In the genomic region with DNA sequence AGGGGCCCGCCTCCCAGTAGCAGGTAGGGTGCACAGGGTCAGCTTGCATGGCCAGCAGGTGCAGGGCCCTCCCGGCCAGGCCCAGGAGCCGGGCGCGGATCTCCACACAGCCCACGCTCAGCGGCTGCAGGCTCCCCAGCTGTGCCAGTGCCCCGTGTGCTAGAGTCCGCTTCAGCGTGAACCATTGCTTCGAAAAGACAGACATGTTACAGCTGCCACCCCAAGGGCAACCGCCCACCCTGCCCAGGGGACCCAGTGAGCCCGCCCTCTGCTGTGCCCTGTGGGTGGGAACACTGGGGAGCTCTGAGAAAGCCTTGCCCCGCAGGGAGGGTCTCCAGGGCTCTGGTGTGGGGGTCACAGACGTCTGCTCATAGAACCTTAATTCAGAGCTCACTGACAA, we compare ENCODE assay signal across 15 cellular contexts.
A peak's percentile ranks its signal among the peaks of the same experiment; 100 is the strongest.
DNase-seq lines count a peak whose midpoint lies in the region; ATAC-seq and TF ChIP-seq lines count a peak whose summit lies in the region.
"Had no signal": no experiment of that assay in that cellular context is flagged by ENCODE, and none has a peak within 500 bp of the region (broad histone marks: within the 10 kb centered on the region; RNA-seq: fewer than 3 reads in every experiment).

No MANE protein-coding gene starts in this region.

- H3K36me3 ChIP-seq in Peyer's patch (no peaks in the 10 kb centered on the region), stomach (no peaks in the 10 kb centered on the region)

- CTCF ChIA-PET in activated CD8-positive, alpha-beta memory T cell treated with anti-CD3 and anti-CD28 coated beads, Interleukin-2, amount 10 ng/mL, durations not matched to agents 7 days and 5 days (lab: Charles Lee): no interaction called here

- H3K36me3 Mint-ChIP-seq in activated CD8-positive, alpha-beta memory T cell treated with anti-CD3 and anti-CD28 coated beads, Interleukin-2, amount 10 ng/mL, durations not matched to agents 7 days and 5 days: no peaks in the 10 kb centered on the region

- H3K9me3 ChIP-seq in Peyer's patch (no peaks in the 10 kb centered on the region), stomach (peaks cover 0 to 6% (median 1%) of the 10 kb centered on the region in 4 donors)

- TF ChIP-seq CTCF in Peyer's patch (IDR thresholded peaks at IDR 0.05) (no peak), stomach (IDR thresholded peaks at IDR 0.05) (no peak)

- no peak for TF ChIP-seq EP300 in stomach (IDR thresholded peaks at IDR 0.05)

- no peaks in the 10 kb centered on the region for H3K9me3 Mint-ChIP-seq in activated CD8-positive, alpha-beta memory T cell treated with anti-CD3 and anti-CD28 coated beads, Interleukin-2, amount 10 ng/mL, durations not matched to agents 7 days and 5 days (ENCODE audit: low read depth)

- no peak overlapping the region for H3K27ac ChIP-seq in Peyer's patch
- peak overlapping the region in 2 of 5 donors; percentile 37 to 60 for H3K27ac ChIP-seq in stomach

- DNase-seq in activated CD8-positive, alpha-beta memory T cell treated with anti-CD3 and anti-CD28 coated beads, Interleukin-2, amount 50 U/mL, for 48 hours: peak; percentile 25
- no peak for DNase-seq in activated CD8-positive, alpha-beta memory T cell treated with anti-CD3 and anti-CD28 coated beads, Interleukin-2, amount 10 ng/mL, durations not matched to agents 7 days and 5 days
- peak in 2 of 3 donors; percentile 21 to 30 for DNase-seq in Peyer's patch
- DNase-seq in left lobe of liver (ENCODE audit: low spot score): peak; percentile 33
- peak; percentile 24 for DNase-seq in stomach
- no peak for DNase-seq in amygdala (lab: John Stamatoyannopoulos, UW)
- DNase-seq in D341Med (ENCODE audit: low spot score): no peak
- DNase-seq: IMR-90, Kasumi-1, NCI-H1417 treated with DMSO at 0.1 percent for 48 hours, NCI-H2081 treated with DMSO at 0.1 percent for 48 hours, NCI-H524 had no signal

- H3K4me3 ChIP-seq in Peyer's patch: no peak overlapping the region
- peak overlapping the region in 1 of 4 donors; percentile 35 for H3K4me3 ChIP-seq in stomach
- H3K4me3 ChIP-seq: GM12878 had no signal

- peaks cover 19% of the 10 kb centered on the region for H3K27me3 Mint-ChIP-seq in activated CD8-positive, alpha-beta memory T cell treated with anti-CD3 and anti-CD28 coated beads, Interleukin-2, amount 10 ng/mL, durations not matched to agents 7 days and 5 days

- TF ChIP-seq POLR2A in Peyer's patch (IDR thresholded peaks at IDR 0.05) (no peak), stomach (IDR thresholded peaks at IDR 0.05) (no peak)

- H3K4me1 ChIP-seq in Peyer's patch: no peaks in the 10 kb centered on the region
- peaks cover 7 to 27% (median 15%) of the 10 kb centered on the region in 4 donors for H3K4me1 ChIP-seq in stomach

- no peak overlapping the region for H3K27ac Mint-ChIP-seq in activated CD8-positive, alpha-beta memory T cell treated with anti-CD3 and anti-CD28 coated beads, Interleukin-2, amount 10 ng/mL, durations not matched to agents 7 days and 5 days

- H3K4me1 Mint-ChIP-seq in activated CD8-positive, alpha-beta memory T cell treated with anti-CD3 and anti-CD28 coated beads, Interleukin-2, amount 10 ng/mL, durations not matched to agents 7 days and 5 days: peaks cover 4% of the 10 kb centered on the region

- intact Hi-C loops in stomach (cut with DNase I; ENCODE audit: low total_unique reads): no loop called here

- H3K27me3 ChIP-seq in Peyer's patch (no peaks in the 10 kb centered on the region), stomach (peaks cover 0 to 33% (median 0%) of the 10 kb centered on the region in 3 donors)

- ATAC-seq in activated CD8-positive, alpha-beta memory T cell treated with anti-CD3 and anti-CD28 coated beads, Interleukin-2, amount 10 ng/mL, durations not matched to agents 7 days and 5 days: no peak
- no peak for ATAC-seq in left lobe of liver
- no peak for ATAC-seq in GM21447 (IDR thresholded peaks at IDR 0.05; ENCODE audit: unreplicated experiment)
- ATAC-seq: GM12878, HCT116 had no signal

- WGBS in stomach, 5 donors: 80 to 93% (median 91%) methylated on average over 12 to 15 of the region's 15 CpGs

- no peak overlapping the region for H3K4me3 Mint-ChIP-seq in activated CD8-positive, alpha-beta memory T cell treated with anti-CD3 and anti-CD28 coated beads, Interleukin-2, amount 10 ng/mL, durations not matched to agents 7 days and 5 days

Comparison
In these comparisons a context has a peak if more than half of its experiments do, and no peak if none do; other contexts are left out.
1. DNase-seq: peak in activated CD8-positive, alpha-beta memory T cell treated with anti-CD3 and anti-CD28 coated beads, Interleukin-2, amount 50 U/mL, for 48 hours (single experiment), Peyer's patch (2 of 3), left lobe of liver (single experiment) and stomach (single experiment); none in activated CD8-positive, alpha-beta memory T cell treated with anti-CD3 and anti-CD28 coated beads, Interleukin-2, amount 10 ng/mL, durations not matched to agents 7 days and 5 days (single experiment), amygdala (0 of 56) and D341Med (single experiment).